In genomic region chr9:2320632-2321031, GRCh38 we compare ENCODE assay signal across 16 cellular contexts.
DNase-seq lines count a peak whose midpoint lies in the region; ATAC-seq and TF ChIP-seq lines count a peak whose summit lies in the region.
"Had no signal": no experiment of that assay in that cellular context is flagged by ENCODE, and none has a peak within 500 bp of the region (broad histone marks: within the 10 kb centered on the region; RNA-seq: fewer than 3 reads in every experiment).

No MANE protein-coding gene starts in this region.

- 50 to 52% methylated on average over 2 of the region's 2 CpGs for WGBS in GM23248 (ENCODE audit: low coverage in 1 of 2, low lambda C conversion rate in 2 of 2, missing lambda C conversion rate in 2 of 2), 2 experiments
- 93% methylated on average over 2 of the region's 2 CpGs for WGBS in esophagus muscularis mucosa
- WGBS in right lobe of liver (ENCODE audit: insufficient coverage, low coverage, low lambda C conversion rate, missing lambda C conversion rate) = 69% methylated on average over 2 of the region's 2 CpGs

- H3K4me2 ChIP-seq in GM23248 (ENCODE audit: unreplicated experiment) (no peak overlapping the region), OCI-LY3 (ENCODE audit: low read length) (0 out of 2 replicates have a peak overlapping the region, but pooled peaks have one; percentile 4)

- intact Hi-C loops in esophagus muscularis mucosa (cut with DNase I) = no loop called here
- intact Hi-C loops in right lobe of liver (cut with DNase I) = no loop called here

- TF ChIP-seq EP300 in esophagus muscularis mucosa (IDR thresholded peaks at IDR 0.05) = no peak

- DNase-seq in GM23248 (no peak), esophagus muscularis mucosa (ENCODE audit: extremely low spot score) (peak; percentile 86), right lobe of liver (no peak), NCI-H69 (lab: John Stamatoyannopoulos, UW) (no peak), NCI-H1048 (lab: John Stamatoyannopoulos, UW) (no peak)
- DNase-seq: BE2C; CD4-positive, alpha-beta T cell; CD8-positive, alpha-beta memory T cell; DMS53; DMS79 treated with DMSO at 0.1 percent for 48 hours; H7 had no signal

- peak overlapping the region; percentile 57 for H3K27ac ChIP-seq in GM23248
- H3K27ac ChIP-seq in OCI-LY3 (ENCODE audit: low read length) = no peak overlapping the region
- no peak overlapping the region for H3K27ac ChIP-seq in esophagus muscularis mucosa (replicated peaks in 1 of 4)
- H3K27ac ChIP-seq in right lobe of liver = no peak overlapping the region
- H3K27ac ChIP-seq: 22Rv1 had no signal

- ATAC-seq in right lobe of liver (peak in 3 of 4 donors; percentile 39 to 59 (median 50)), HG03196 (IDR thresholded peaks at IDR 0.05; ENCODE audit: unreplicated experiment) (no peak)
- ATAC-seq: HCT116 had no signal

- H3K4me3 ChIP-seq in GM23248 (no peak overlapping the region), OCI-LY3 (ENCODE audit: low read length) (no peak overlapping the region), esophagus muscularis mucosa (no peak overlapping the region), right lobe of liver (no peak overlapping the region)
- H3K4me3 ChIP-seq: BLaER1 treated with 17β-estradiol and CSF1 and Interleukin-3, amounts not matched to agents 10 nM and 100 nM had no signal

- no peaks in the 10 kb centered on the region for H4K20me1 ChIP-seq in GM23248 (ENCODE audit: insufficient read depth)
- no peaks in the 10 kb centered on the region for H4K20me1 ChIP-seq in OCI-LY3 (ENCODE audit: insufficient read depth, low read length)
- H4K20me1 ChIP-seq: BLaER1 treated with 17β-estradiol and CSF1 and Interleukin-3, amounts not matched to agents 10 nM and 100 nM had no signal

- H3K9me3 ChIP-seq in GM23248 (ENCODE audit: low read depth) (no peaks in the 10 kb centered on the region), OCI-LY3 (ENCODE audit: insufficient read depth, low read length) (no peaks in the 10 kb centered on the region), esophagus muscularis mucosa (peaks cover 0 to 3% (median 0%) of the 10 kb centered on the region in 4 donors), right lobe of liver (no peaks in the 10 kb centered on the region)
- H3K9me3 ChIP-seq: BE2C had no signal

- no peaks in the 10 kb centered on the region for H3K79me2 ChIP-seq in GM23248 (ENCODE audit: insufficient read depth)
- no peaks in the 10 kb centered on the region for H3K79me2 ChIP-seq in OCI-LY3 (ENCODE audit: low read length)

- peaks cover 17% of the 10 kb centered on the region for H3F3A ChIP-seq in GM23248 (ENCODE audit: insufficient read depth)

- TF ChIP-seq POLR2A in esophagus muscularis mucosa (IDR thresholded peaks at IDR 0.05; ENCODE audit: low read depth) (no peak), right lobe of liver (IDR thresholded peaks at IDR 0.05) (no peak)

- H3K36me3 ChIP-seq in GM23248 (ENCODE audit: low read depth) (no peaks in the 10 kb centered on the region), OCI-LY3 (replicated peaks; ENCODE audit: low read depth, low read length) (no peaks in the 10 kb centered on the region), esophagus muscularis mucosa (no peaks in the 10 kb centered on the region), right lobe of liver (no peaks in the 10 kb centered on the region)
- H3K36me3 ChIP-seq: BE2C had no signal

- in situ Hi-C loops in GM23248 (cut with MboI) = loop anchor here (10.0 kb wide), 1 partner anchor 64 kb away; no protein-coding TSS in a partner anchor

- peaks cover 18% of the 10 kb centered on the region for H3K4me1 ChIP-seq in GM23248 (ENCODE audit: insufficient read depth)
- peaks cover 18% of the 10 kb centered on the region for H3K4me1 ChIP-seq in OCI-LY3 (ENCODE audit: low read length)
- H3K4me1 ChIP-seq in esophagus muscularis mucosa = no peaks in the 10 kb centered on the region
- H3K4me1 ChIP-seq in right lobe of liver = no peaks in the 10 kb centered on the region
- H3K4me1 ChIP-seq: BE2C had no signal

- H3K9me2 ChIP-seq in GM23248 (ENCODE audit: insufficient read depth) = no peaks in the 10 kb centered on the region

- TF ChIP-seq CTCF in OCI-LY3 (IDR thresholded peaks at IDR 0.05; ENCODE audit: low read depth, low read length) (no peak), esophagus muscularis mucosa (IDR thresholded peaks at IDR 0.05) (no peak), right lobe of liver (IDR thresholded peaks at IDR 0.05) (no peak)

- H3K9ac ChIP-seq in GM23248 (no peak overlapping the region), OCI-LY3 (ENCODE audit: low read length) (no peak overlapping the region)
- H3K9ac ChIP-seq: BLaER1 treated with 17β-estradiol and CSF1 and Interleukin-3, amounts not matched to agents 10 nM and 100 nM had no signal

- no peak overlapping the region for H2AFZ ChIP-seq in GM23248
- no peak overlapping the region for H2AFZ ChIP-seq in OCI-LY3 (ENCODE audit: low read depth, low read length)

- H3K27me3 ChIP-seq in GM23248 (replicated peaks; ENCODE audit: insufficient read depth) = no peaks in the 10 kb centered on the region
- H3K27me3 ChIP-seq in OCI-LY3 (ENCODE audit: low read depth, low read length) = no peaks in the 10 kb centered on the region
- no peaks in the 10 kb centered on the region for H3K27me3 ChIP-seq in esophagus muscularis mucosa
- no peaks in the 10 kb centered on the region for H3K27me3 ChIP-seq in right lobe of liver
- H3K27me3 ChIP-seq: BE2C; BLaER1 treated with 17β-estradiol and CSF1 and Interleukin-3, amounts not matched to agents 10 nM and 100 nM had no signal
